In genomic region chr2:140273396-140273795, GRCh38 we compare ENCODE assay signal across 7 cellular contexts.
"Had no signal": no experiment of that assay in that cellular context is flagged by ENCODE, and none has a peak within 500 bp of the region (broad histone marks: within the 10 kb centered on the region; RNA-seq: fewer than 3 reads in every experiment).

No MANE protein-coding gene starts in this region.

- H3K27ac ChIP-seq: HL-60 had no signal

- H3K4me3 Mint-ChIP-seq: IgD-negative memory B cell had no signal

- H3K4me3 ChIP-seq: K562 had no signal

- H3K27ac Mint-ChIP-seq: IgD-negative memory B cell had no signal

- DNase-seq: IMR-90, KBM-7, KG1 had no signal

- ATAC-seq: HepG2, K562 had no signal

- H3K36me3 Mint-ChIP-seq: IgD-negative memory B cell had no signal

- H3K4me1 Mint-ChIP-seq: IgD-negative memory B cell had no signal

- H3K27me3 Mint-ChIP-seq: IgD-negative memory B cell had no signal
